8 cellular contexts compared by ENCODE assay signal in the genomic region with DNA sequence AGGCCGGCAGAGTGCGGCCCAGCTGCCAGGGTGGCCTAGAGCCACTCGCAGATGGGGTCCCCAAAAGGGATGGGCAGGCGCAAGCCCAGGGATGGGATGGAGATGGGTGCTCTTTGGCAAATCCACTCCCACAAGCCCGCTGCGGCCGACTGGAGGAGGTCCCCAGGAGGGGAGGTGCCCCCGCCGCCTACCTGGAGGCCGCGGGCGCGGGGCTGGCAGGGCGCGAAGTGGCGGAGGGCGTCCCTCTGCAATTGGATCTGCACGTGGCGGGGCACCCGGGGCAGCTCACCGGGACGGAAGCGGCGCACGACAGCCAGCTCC. TPM values are rescaled to one million over a fixed set of nuclear protein-coding genes. Genes with fewer than 3 reads are reported as not detected.
DNase-seq lines count a peak whose midpoint lies in the region; ATAC-seq, FAIRE-seq and TF ChIP-seq lines count a peak whose summit lies in the region.

No MANE protein-coding gene starts in this region.

- H3K27ac Mint-ChIP-seq in astrocyte (ENCODE audit: unreplicated experiment) = no peak overlapping the region

- no peaks in the 10 kb centered on the region for H3K36me3 ChIP-seq in ACC112 (ENCODE audit: insufficient read depth, low read length)
- H3K36me3 ChIP-seq in astrocyte (ENCODE audit: insufficient read depth, low read length) = no peaks in the 10 kb centered on the region
- H3K36me3 ChIP-seq in right lobe of liver = peaks cover 0 to 10% (median 0%) of the 10 kb centered on the region in 4 donors
- peaks cover 0 to 9% (median 3%) of the 10 kb centered on the region in 4 donors for H3K36me3 ChIP-seq in upper lobe of left lung

- H2AFZ ChIP-seq in ACC112 (ENCODE audit: low read length, unreplicated experiment) (peak overlapping the region; percentile 96), astrocyte (ENCODE audit: low read depth, low read length) (peak overlapping the region; percentile 90)

- no peak for TF ChIP-seq EP300 in upper lobe of left lung (IDR thresholded peaks at IDR 0.05)

- ATAC-seq in HG03442 (IDR thresholded peaks at IDR 0.05; ENCODE audit: unreplicated experiment) = peak; percentile 9
- peak; percentile 7 to 30 (median 28) for ATAC-seq in right lobe of liver
- peak in 1 of 2 donors; percentile 9 for ATAC-seq in upper lobe of left lung (ENCODE audit: low FRiP score in 2 of 2)

- intact Hi-C loops in right lobe of liver (cut with DNase I) = no loop called here

- H3K4me3 ChIP-seq in ACC112 (ENCODE audit: low read depth, low read length) (peak overlapping the region; percentile 95), astrocyte (ENCODE audit: insufficient read depth, low read depth, low read length) (peak overlapping the region; percentile 70), right lobe of liver (peak overlapping the region; percentile 67 to 81 (median 79)), upper lobe of left lung (peak overlapping the region; percentile 53 to 94 (median 80))

- no peak for DNase-seq in astrocyte (ENCODE audit: low read depth)
- no peak for DNase-seq in right lobe of liver
- DNase-seq in upper lobe of left lung = peak in 1 of 2 donors; percentile 93
- DNase-seq in NCI-H774 (lab: John Stamatoyannopoulos, UW) = no peak
- no peak for DNase-seq in nucleus accumbens (lab: John Stamatoyannopoulos, UW)

- H3K4me1 ChIP-seq in ACC112 (ENCODE audit: control insufficient read depth, insufficient read depth, low read length, unreplicated experiment) (peaks cover 34% of the 10 kb centered on the region), astrocyte (ENCODE audit: insufficient read depth, low read length) (peaks cover 15% of the 10 kb centered on the region), right lobe of liver (peaks cover 0 to 14% (median 5%) of the 10 kb centered on the region in 4 donors), upper lobe of left lung (peaks cover 23 to 36% (median 31%) of the 10 kb centered on the region in 4 donors)

- peak overlapping the region; percentile 82 for H3K4me3 Mint-ChIP-seq in astrocyte (ENCODE audit: unreplicated experiment)

- no peak for FAIRE-seq in astrocyte (lab: Jason Lieb, UNC)

- H4K20me1 ChIP-seq in astrocyte (ENCODE audit: insufficient read depth, low read length) = no peaks in the 10 kb centered on the region

- H3K27ac ChIP-seq in ACC112 (ENCODE audit: low read depth, low read length) (peak overlapping the region; percentile 81), astrocyte (ENCODE audit: low read depth, low read length) (peak overlapping the region; percentile 72), right lobe of liver (peak overlapping the region; percentile 90 to 99 (median 98)), upper lobe of left lung (peak overlapping the region; percentile 91 to 99 (median 98))

- WGBS in right lobe of liver (ENCODE audit: insufficient coverage, low coverage, low lambda C conversion rate, missing lambda C conversion rate) = 0% methylated on average over 1 of the region's 25 CpGs
- WGBS in upper lobe of left lung, 2 donors = 0% methylated on average over 1 to 4 of the region's 25 CpGs

- H3K79me2 ChIP-seq in ACC112 (ENCODE audit: control insufficient read depth, insufficient read depth, low read length, unreplicated experiment) (peaks cover 9% of the 10 kb centered on the region), astrocyte (ENCODE audit: insufficient read depth, low read length) (peaks cover 12% of the 10 kb centered on the region)

- no peak for TF ChIP-seq CTCF in astrocyte (IDR thresholded peaks at IDR 0.05; ENCODE audit: insufficient read depth, low read depth, low read length)
- TF ChIP-seq CTCF in right lobe of liver (IDR thresholded peaks at IDR 0.05) = no peak
- TF ChIP-seq CTCF in upper lobe of left lung (IDR thresholded peaks at IDR 0.05) = no peak

- H3K27me3 ChIP-seq in ACC112 (ENCODE audit: insufficient read depth, low read length) = no peaks in the 10 kb centered on the region
- H3K27me3 ChIP-seq in astrocyte (ENCODE audit: insufficient read depth, low read length) = no peaks in the 10 kb centered on the region
- no peaks in the 10 kb centered on the region for H3K27me3 ChIP-seq in right lobe of liver
- no peaks in the 10 kb centered on the region for H3K27me3 ChIP-seq in upper lobe of left lung

- peak overlapping the region; percentile 84 for H3K9ac ChIP-seq in astrocyte (ENCODE audit: low read length)

- H3K9me3 Mint-ChIP-seq in astrocyte (ENCODE audit: unreplicated experiment) = no peaks in the 10 kb centered on the region

- peak; percentile 59 for TF ChIP-seq POLR2A in GM19099 (IDR thresholded peaks at IDR 0.05; ENCODE audit: extremely low read depth, insufficient read length, low read depth)
- TF ChIP-seq POLR2A in right lobe of liver (IDR thresholded peaks at IDR 0.05) = peak; percentile 77
- peak; percentile 72 to 93 (median 83) for TF ChIP-seq POLR2A in upper lobe of left lung (IDR thresholded peaks at IDR 0.05)

- peak overlapping the region; percentile 96 for H3K4me2 ChIP-seq in astrocyte (ENCODE audit: low read length)

- peaks cover 21% of the 10 kb centered on the region for H3K4me1 Mint-ChIP-seq in astrocyte (ENCODE audit: low read depth, unreplicated experiment)

- H3K27me3 Mint-ChIP-seq in astrocyte (ENCODE audit: low read depth, unreplicated experiment) = no peaks in the 10 kb centered on the region

- no peaks in the 10 kb centered on the region for H3K9me3 ChIP-seq in astrocyte (ENCODE audit: insufficient read depth, low read depth, low read length)
- no peaks in the 10 kb centered on the region for H3K9me3 ChIP-seq in right lobe of liver
- no peaks in the 10 kb centered on the region for H3K9me3 ChIP-seq in upper lobe of left lung

- H3K36me3 Mint-ChIP-seq in astrocyte (ENCODE audit: low read depth, unreplicated experiment) = peaks cover 3% of the 10 kb centered on the region

RNA-seq across cellular contexts. Expression of a gene that starts 0.7 kb away (rescaled TPM):
- total RNA-seq in astrocyte (2.1 and 3.6 TPM in 2 replicates), right lobe of liver (10 to 100 TPM in 2 of 6 experiments, 1 to 10 TPM in 4; 4.0 to 11.1 (median 8.1) TPM), upper lobe of left lung (10 to 100 TPM in 4 of 6 donors, 1 to 10 TPM in 2; 6.7 to 95.3 (median 12.8) TPM)

RNA-seq across cellular contexts. Expression of a gene that starts 4.7 kb away (rescaled TPM):
- total RNA-seq in astrocyte (19.6 and 21.4 TPM in 2 replicates), right lobe of liver (10 to 100 TPM in 4 of 6 experiments, 1 to 10 TPM in 2; 8.8 to 15.8 (median 12.1) TPM), upper lobe of left lung (10 to 100 TPM; 38.8 to 53.8 (median 47.3) TPM)

RNA-seq across cellular contexts. Expression of a gene that starts 16.0 kb away (rescaled TPM):
- total RNA-seq in astrocyte (13.7 and 16.6 TPM in 2 replicates), right lobe of liver (1 to 10 TPM; 3.4 to 8.8 (median 5.3) TPM), upper lobe of left lung (10 to 100 TPM in 4 of 6 donors, 1 to 10 TPM in 2; 3.9 to 13.7 (median 11.2) TPM)

RNA-seq across cellular contexts. Expression of a gene that starts 19.3 kb away (rescaled TPM):
- total RNA-seq in astrocyte = 147 and 162 TPM in 2 replicates
- total RNA-seq in right lobe of liver = 10 to 100 TPM; 23.6 to 95.3 (median 64.6) TPM
- 100 to 1,000 TPM in 3 of 6 donors, 10 to 100 TPM in 3; 47.6 to 325 (median 85.7) TPM for total RNA-seq in upper lobe of left lung

RNA-seq across cellular contexts. Expression of a gene that starts 50.8 kb away (rescaled TPM):
- total RNA-seq in astrocyte (29.3 and 39.5 TPM in 2 replicates), right lobe of liver (1 to 10 TPM; 1.5 to 2.7 (median 2.1) TPM), upper lobe of left lung (10 to 100 TPM in 4 of 6 donors, 1 to 10 TPM in 2; 5.8 to 16.8 (median 12.4) TPM)
